ENCODE assay signal across 8 cellular contexts in the genomic region with DNA sequence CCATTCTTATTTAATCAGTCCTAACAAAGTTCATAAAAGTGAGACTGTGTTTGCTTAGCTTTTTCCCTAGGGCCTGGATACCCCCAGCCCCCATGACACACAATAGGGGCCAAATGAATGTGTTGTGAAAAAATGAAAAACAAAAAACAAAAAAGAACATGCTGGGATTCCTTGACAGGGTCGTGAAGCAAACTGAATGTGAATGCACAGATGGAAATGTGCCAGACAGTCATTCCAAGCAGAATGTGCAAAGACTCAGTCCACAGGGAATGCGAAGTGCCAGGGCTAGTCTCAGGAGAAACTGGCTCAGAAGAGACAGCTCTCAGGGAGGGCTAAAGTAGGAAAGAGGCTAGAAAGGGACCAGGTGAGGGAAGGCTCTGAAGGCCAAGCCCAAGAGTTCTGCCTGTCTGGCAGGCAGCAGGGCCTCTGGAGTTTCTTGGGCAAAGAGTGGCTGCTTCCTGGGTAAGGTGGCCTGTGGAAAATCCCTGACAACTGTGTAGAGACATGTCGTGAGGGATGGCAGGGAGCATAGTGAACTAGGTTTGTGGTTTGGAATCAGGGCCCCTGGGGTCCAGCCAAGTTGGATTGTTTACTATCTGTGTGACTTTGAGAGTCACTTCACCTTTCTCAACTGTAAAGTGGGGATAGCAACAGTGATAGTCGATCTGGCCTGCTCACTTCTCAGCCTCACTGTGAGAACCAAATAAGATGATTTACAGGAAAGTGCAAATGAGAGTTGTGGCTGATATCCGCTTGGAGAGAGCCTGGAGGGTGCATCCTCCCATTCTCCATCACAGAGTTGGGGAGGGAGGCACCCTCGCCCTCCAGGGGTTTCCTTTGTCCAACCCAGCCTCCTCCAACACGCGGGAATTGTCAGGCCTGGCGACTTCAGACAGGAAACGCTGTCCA. TPM values are rescaled to one million over a fixed set of nuclear protein-coding genes. Genes with fewer than 3 reads are reported as not detected.
A peak's percentile ranks its signal among the peaks of the same experiment; 100 is the strongest.
DNase-seq lines count a peak whose midpoint lies in the region; ATAC-seq and TF ChIP-seq lines count a peak whose summit lies in the region.

No MANE protein-coding gene starts in this region.

- in situ Hi-C loops in astrocyte of the spinal cord (cut with HindIII; ENCODE audit: low sequenced_read_pairs): no loop called here

- H3K56ac ChIP-seq in mesendoderm (ENCODE audit: low read length): peak overlapping the region; percentile 58

- H3K4me1 Mint-ChIP-seq in CD8-positive, alpha-beta T cell (ENCODE audit: low read depth): peaks cover 21% of the 10 kb centered on the region

- no peaks in the 10 kb centered on the region for H3K9me3 Mint-ChIP-seq in CD8-positive, alpha-beta T cell

- no peak overlapping the region for H2BK15ac ChIP-seq in mesendoderm (replicated peaks; ENCODE audit: low read depth)

- H3K27me3 ChIP-seq in CD8-positive, alpha-beta T cell (ENCODE audit: insufficient read depth, low read length): no peaks in the 10 kb centered on the region
- H3K27me3 ChIP-seq in mesendoderm (ENCODE audit: insufficient read depth, low read length, poor library complexity): no peaks in the 10 kb centered on the region

- CTCF ChIA-PET in CD8-positive, alpha-beta T cell (lab: Charles Lee): interaction anchor here (0.8 to 20.1 kb wide), 9 partner anchors 13 to 201 kb away, joined by 3 to 528 read pairs (median 4); a partner anchor contains a TSS

- TF ChIP-seq CTCF in CD8-positive, alpha-beta T cell (IDR thresholded peaks at IDR 0.05): no peak
- TF ChIP-seq CTCF in astrocyte of the spinal cord (IDR thresholded peaks at IDR 0.05; ENCODE audit: low read depth, low read length): no peak

- no peak overlapping the region for H3K27ac Mint-ChIP-seq in CD8-positive, alpha-beta T cell

- H3K27me3 Mint-ChIP-seq in CD8-positive, alpha-beta T cell (ENCODE audit: low read depth): no peaks in the 10 kb centered on the region

- POLR2A ChIA-PET in CD8-positive, alpha-beta T cell (lab: Charles Lee): interaction anchor here (1.0 to 1.7 kb wide), 5 partner anchors 10 to 113 kb away, joined by 3 to 6 read pairs (median 4); a partner anchor contains a TSS

- peak overlapping the region; percentile 28 for H2AK5ac ChIP-seq in mesendoderm (ENCODE audit: low read length)

- no peak overlapping the region for H4K8ac ChIP-seq in mesendoderm (ENCODE audit: low read depth, low read length)

- peak overlapping the region; percentile 86 for H3K4me3 Mint-ChIP-seq in CD8-positive, alpha-beta T cell

- no peak overlapping the region for H3K4ac ChIP-seq in mesendoderm (ENCODE audit: low read depth, low read length)

- peak overlapping the region; percentile 94 for H3K4me3 ChIP-seq in CD8-positive, alpha-beta T cell (ENCODE audit: low read depth, low read length)
- H3K4me3 ChIP-seq in Jurkat, Clone E6-1 (ENCODE audit: low read length): peak overlapping the region; percentile 69
- H3K4me3 ChIP-seq in astrocyte of the spinal cord (ENCODE audit: low read depth, low read length): peak overlapping the region; percentile 67
- no peak overlapping the region for H3K4me3 ChIP-seq in mesendoderm (ENCODE audit: low read length)

- no peak for ATAC-seq in CD8-positive, alpha-beta T cell
- ATAC-seq in HG03139 (IDR thresholded peaks at IDR 0.05; ENCODE audit: unreplicated experiment): no peak
- no peak for ATAC-seq in HG03521 (IDR thresholded peaks at IDR 0.05; ENCODE audit: unreplicated experiment)

- H3K23ac ChIP-seq in mesendoderm (ENCODE audit: low read length): no peak overlapping the region

- H3K9ac ChIP-seq in mesendoderm (ENCODE audit: low read length): peak overlapping the region; percentile 66

- no CpG with 5 or more reads among the region's 10 CpGs for WGBS in mesendoderm (ENCODE audit: extremely low coverage, insufficient coverage, low lambda C conversion rate)

- no peak overlapping the region for H3K27ac ChIP-seq in CD8-positive, alpha-beta T cell (ENCODE audit: low read depth, low read length)
- no peak overlapping the region for H3K27ac ChIP-seq in mesendoderm (ENCODE audit: low read depth, low read length)

- no peaks in the 10 kb centered on the region for H3K9me3 ChIP-seq in CD8-positive, alpha-beta T cell (ENCODE audit: low read length)

- no peak overlapping the region for H2BK120ac ChIP-seq in mesendoderm (ENCODE audit: low read depth, low read length)

- intact Hi-C loops in CD8-positive, alpha-beta T cell (cut with DNase I, micrococcal nuclease): loop anchor here (1.0 to 5.0 kb wide), 5 partner anchors 11 to 443 kb away; a partner anchor contains a TSS

- H3K18ac ChIP-seq in mesendoderm (ENCODE audit: low read length): no peak overlapping the region

- H3K79me1 ChIP-seq in mesendoderm (ENCODE audit: low read length): no peaks in the 10 kb centered on the region

- H3K36me3 Mint-ChIP-seq in CD8-positive, alpha-beta T cell: no peaks in the 10 kb centered on the region

- H3K4me1 ChIP-seq in CD8-positive, alpha-beta T cell (ENCODE audit: insufficient read depth, low read length): peaks cover 27% of the 10 kb centered on the region
- peaks cover 6% of the 10 kb centered on the region for H3K4me1 ChIP-seq in mesendoderm (ENCODE audit: control insufficient read depth, low read depth, low read length)

- H4K5ac ChIP-seq in mesendoderm (ENCODE audit: low read length): no peak overlapping the region

- peak overlapping the region; percentile 5 for H3K4me2 ChIP-seq in mesendoderm (ENCODE audit: low read length)

- DNase-seq in CD8-positive, alpha-beta T cell: no peak
- DNase-seq in Jurkat, Clone E6-1 (ENCODE audit: low read depth, low spot score): no peak
- peak; percentile 27 for DNase-seq in astrocyte of the spinal cord (ENCODE audit: low read depth, low spot score)
- no peak for DNase-seq in mesendoderm
- no peak for DNase-seq in NCI-H82 (lab: John Stamatoyannopoulos, UW)
- no peak for DNase-seq in NCI-H524 treated with DMSO at 0.1 percent for 48 hours (lab: John Stamatoyannopoulos, UW)

- H3K36me3 ChIP-seq in CD8-positive, alpha-beta T cell (ENCODE audit: insufficient read depth, low read length): no peaks in the 10 kb centered on the region
- no peaks in the 10 kb centered on the region for H3K36me3 ChIP-seq in mesendoderm (ENCODE audit: control insufficient read depth, insufficient read depth, low read length)

- no peaks in the 10 kb centered on the region for H3K79me2 ChIP-seq in mesendoderm (ENCODE audit: control insufficient read depth, insufficient read depth, low read length)

- no peak overlapping the region for H2BK5ac ChIP-seq in mesendoderm (ENCODE audit: low read length)

RNA-seq across cellular contexts. Expression of a gene that starts 1.2 kb away (rescaled TPM):
- total RNA-seq in CD8-positive, alpha-beta T cell: 10 to 100 TPM; 10.8 to 11.8 TPM
- polyA plus RNA-seq in Jurkat, Clone E6-1 (2012; ENCODE audit: insufficient read depth, insufficient read length): 41.8 TPM
- polyA plus RNA-seq in mesendoderm (2013, experiment 1 of 2): 12.2 TPM
- polyA plus RNA-seq in mesendoderm (2013, experiment 2 of 2): 12.2 TPM

RNA-seq across cellular contexts. Expression of a gene that starts 13.6 kb away (rescaled TPM):
- total RNA-seq in CD8-positive, alpha-beta T cell: 1 to 10 TPM; 1.4 to 1.8 TPM
- 21.1 TPM for polyA plus RNA-seq in Jurkat, Clone E6-1 (2012; ENCODE audit: insufficient read depth, insufficient read length)
- 16.0 TPM for polyA plus RNA-seq in mesendoderm (2013, experiment 1 of 2)
- polyA plus RNA-seq in mesendoderm (2013, experiment 2 of 2): 14.9 TPM

RNA-seq across cellular contexts. Expression of a gene that starts 16.3 kb away (rescaled TPM):
- under 1 TPM in 1 of 2 experiments, not detected in 1; 0.30 TPM for total RNA-seq in CD8-positive, alpha-beta T cell
- polyA plus RNA-seq in Jurkat, Clone E6-1 (2012; ENCODE audit: insufficient read depth, insufficient read length): not detected
- not detected for polyA plus RNA-seq in mesendoderm (2013, experiment 1 of 2)
- polyA plus RNA-seq in mesendoderm (2013, experiment 2 of 2): not detected

RNA-seq across cellular contexts. Expression of a gene that starts 16.3 kb away (rescaled TPM):
- under 1 TPM; 0.52 to 0.61 TPM for total RNA-seq in CD8-positive, alpha-beta T cell
- not detected for polyA plus RNA-seq in Jurkat, Clone E6-1 (2012; ENCODE audit: insufficient read depth, insufficient read length)
- 0.03 TPM for polyA plus RNA-seq in mesendoderm (2013, experiment 1 of 2)
- polyA plus RNA-seq in mesendoderm (2013, experiment 2 of 2): 0.03 TPM

RNA-seq across cellular contexts. Expression of a gene that starts 28.7 kb away (rescaled TPM):
- under 1 TPM; 0.46 to 0.69 TPM for total RNA-seq in CD8-positive, alpha-beta T cell
- polyA plus RNA-seq in Jurkat, Clone E6-1 (2012; ENCODE audit: insufficient read depth, insufficient read length): 10.9 TPM
- 11.2 TPM for polyA plus RNA-seq in mesendoderm (2013, experiment 1 of 2)
- polyA plus RNA-seq in mesendoderm (2013, experiment 2 of 2): 10.3 TPM
